In the genomic region with DNA sequence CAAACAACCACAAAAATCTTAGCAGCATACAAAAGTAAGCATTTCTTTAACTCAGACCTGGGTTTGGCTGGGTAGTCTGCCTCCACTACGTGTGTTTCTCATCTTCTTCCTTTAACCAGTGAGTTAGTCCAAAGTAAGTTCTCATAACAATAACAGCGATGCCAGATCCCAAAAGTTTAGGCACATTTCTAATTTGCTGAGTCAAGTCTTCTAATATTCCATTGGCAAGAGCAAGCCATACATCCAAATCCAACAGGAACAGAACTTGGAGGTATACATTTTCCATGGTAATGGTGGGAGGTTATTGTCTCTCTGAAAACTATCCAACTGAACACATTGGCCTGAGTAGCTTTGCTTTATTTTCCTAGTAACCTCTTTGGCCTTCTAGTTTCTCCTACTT, we compare ENCODE assay signal across 2 cellular contexts.
TF ChIP-seq lines count a peak whose summit lies in the region.

No MANE protein-coding gene starts in this region.

TF ChIP-seq in HepG2, 621 proteins besides CTCF, POLR2A, EP300 and RAD21 (continued from another document):
- TF ChIP-seq KDM3A (CRISPR knock-in tag; IDR thresholded peaks at IDR 0.05; ENCODE audit: low read depth) (no peak), ZNF83 (CRISPR knock-in tag; IDR thresholded peaks at IDR 0.05; ENCODE audit: borderline replicate concordance) (no peak), NFE2L1 (CRISPR knock-in tag; IDR thresholded peaks at IDR 0.05; ENCODE audit: borderline replicate concordance) (no peak)

TF ChIP-seq in GM12891, 5 proteins besides CTCF, POLR2A, EP300 and RAD21 (continued from another document):
- TF ChIP-seq SPI1 (IDR thresholded peaks at IDR 0.05; ENCODE audit: low read depth, low read length): no peak
